Comparison of ENCODE assay signal across 1 cellular context in genomic region chr18:51711298-51711889, GRCh38.
TF ChIP-seq lines count a peak whose summit lies in the region.

No MANE protein-coding gene starts in this region.

TF ChIP-seq in GM12878, 131 proteins besides CTCF, POLR2A, EP300 and RAD21 (continued from another document):
- TF ChIP-seq ZNF592 (IDR thresholded peaks at IDR 0.05): no peak
- peak; percentile 98 for TF ChIP-seq POU2F2 (IDR thresholded peaks at IDR 0.05; ENCODE audit: borderline replicate concordance, low read depth, low read length)
